Comparison of ENCODE assay signal across 8 cellular contexts in the genomic region with DNA sequence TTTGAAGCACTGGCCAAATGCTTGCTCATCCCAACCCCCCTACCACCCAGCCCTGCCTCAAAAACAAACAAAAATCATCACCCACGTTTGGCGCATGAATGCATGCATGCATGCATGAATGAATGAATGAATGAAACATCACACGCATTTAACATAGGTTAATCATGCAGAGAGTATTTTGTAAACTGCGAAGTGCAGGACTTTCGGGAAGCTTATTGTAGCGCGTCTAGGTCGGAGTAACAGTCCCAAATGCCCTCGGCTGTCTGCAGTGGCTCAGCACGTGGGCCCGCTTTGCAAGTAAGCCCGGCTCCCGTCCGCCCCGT. TPM values are rescaled to one million over a fixed set of nuclear protein-coding genes. Genes with fewer than 3 reads are reported as not detected.
DNase-seq lines count a peak whose midpoint lies in the region; ATAC-seq, FAIRE-seq and TF ChIP-seq lines count a peak whose summit lies in the region.

No MANE protein-coding gene starts in this region.

- H3K27me3 Mint-ChIP-seq in WTC11 (ENCODE audit: low read depth): peaks cover 41% of the 10 kb centered on the region
- H3K27me3 Mint-ChIP-seq in nephron (ENCODE audit: low read depth): peaks cover 7% of the 10 kb centered on the region

- H3K9me3 Mint-ChIP-seq in WTC11 (no peaks in the 10 kb centered on the region), nephron (no peaks in the 10 kb centered on the region)

- no peak; the same call in 1 of the 2 replicates for ATAC-seq in WTC11

- no peak overlapping the region; the same call in 1 of the 2 replicates for H3K4me3 ChIP-seq in BE2C (ENCODE audit: low read depth, low read length)

- peak; percentile 21 for FAIRE-seq in GM12892 (lab: Jason Lieb, UNC)

- no peaks in the 10 kb centered on the region; the same call in 1 of the 2 replicates for H3K9me3 ChIP-seq in BE2C

- H3K4me1 Mint-ChIP-seq in WTC11: peaks cover 24% of the 10 kb centered on the region
- H3K4me1 Mint-ChIP-seq in nephron: peaks cover 47% of the 10 kb centered on the region

- H3K27ac Mint-ChIP-seq in WTC11 (no peak overlapping the region), nephron (peak overlapping the region in 2 of 3 experiments; percentile 76 to 96)

- POLR2A ChIA-PET in HEK293T (lab: Yijun Ruan, JAX) (interaction anchor here (0.8 to 1.7 kb wide), 5 partner anchors 9 to 164 kb away, joined by 3 to 6 read pairs (median 4); partner anchors contain the start of gene ATP2A2), WTC11 (lab: Charles Lee) (no interaction called here)

- H3K4me1 ChIP-seq in BE2C: peaks cover 3% of the 10 kb centered on the region

- no peaks in the 10 kb centered on the region for H3K27me3 ChIP-seq in BE2C

- intact Hi-C loops in cardiac septum (cut with DNase I): no loop called here

- H3K4me3 Mint-ChIP-seq in WTC11: peak overlapping the region; percentile 49
- H3K4me3 Mint-ChIP-seq in nephron: peak overlapping the region; percentile 74 to 98 (median 82)

- TF ChIP-seq CTCF in WTC11 (IDR thresholded peaks at IDR 0.05) (no peak), nephron (IDR thresholded peaks at IDR 0.05; ENCODE audit: unreplicated experiment in 3 of 3) (no peak), BE2C (IDR thresholded peaks at IDR 0.05; ENCODE audit: low read depth, low read length) (no peak)

- CTCF ChIA-PET in HEK293T (lab: Yijun Ruan, JAX) (interaction anchor here (0.6 kb wide), 1 partner anchor 424 kb away, joined by 5 read pairs; no protein-coding TSS in a partner anchor), WTC11 (lab: Charles Lee) (interaction anchor here (0.8 to 1.7 kb wide), 6 partner anchors 21 to 345 kb away, joined by 3 to 14 read pairs (median 4); partner anchors contain the start of genes ARPC3, FAM216A and GPN3)

- DNase-seq in GM12892 (ENCODE audit: insufficient read length): no peak
- DNase-seq in HEK293T (ENCODE audit: extremely low spot score): no peak
- no peak for DNase-seq in WTC11 (ENCODE audit: low spot score)
- DNase-seq in NCI-H128 (lab: John Stamatoyannopoulos, UW; ENCODE audit: unreplicated experiment): no peak
- DNase-seq in BE2C: no peak
- no peak for DNase-seq in cardiac septum (ENCODE audit: low spot score)
- no peak for DNase-seq in DMS53 treated with DMSO at 0.1 percent for 48 hours (lab: John Stamatoyannopoulos, UW; ENCODE audit: unreplicated experiment)

- no peak for TF ChIP-seq POLR2A in GM12892 (IDR thresholded peaks at IDR 0.05; ENCODE audit: low read depth, low read length)

- peaks cover 7% of the 10 kb centered on the region for H3K36me3 ChIP-seq in BE2C

- no peaks in the 10 kb centered on the region for H3K36me3 Mint-ChIP-seq in WTC11
- H3K36me3 Mint-ChIP-seq in nephron (ENCODE audit: low read depth): peaks cover 8% of the 10 kb centered on the region

TF ChIP-seq in HEK293T, 16 proteins besides CTCF, POLR2A, EP300 and RAD21:
- peak; percentile 93 for TF ChIP-seq L3MBTL2 (conservative IDR thresholded peaks at IDR 0.05)
- no peak for TF ChIP-seq FOXK2 (IDR thresholded peaks at IDR 0.05)

TF ChIP-seq in WTC11, 78 proteins besides CTCF, POLR2A, EP300 and RAD21:
- TF ChIP-seq SP1 (CRISPR knock-in tag; conservative IDR thresholded peaks at IDR 0.05) (peak; percentile 37; the same call in 1 of the 2 replicates), CREB1 (CRISPR knock-in tag; IDR thresholded peaks at IDR 0.05) (0 out of 2 replicates have a peak, but pooled peaks have one; percentile 25), USF2 (CRISPR knock-in tag; IDR thresholded peaks at IDR 0.05) (peak; percentile 35; the same call in 1 of the 2 replicates), MAX (CRISPR knock-in tag; IDR thresholded peaks at IDR 0.05) (peak; percentile 85), IRF1 (CRISPR knock-in tag; IDR thresholded peaks at IDR 0.05) (no peak), USF1 (CRISPR knock-in tag; IDR thresholded peaks at IDR 0.05) (peak; percentile 33; the same call in 1 of the 2 replicates), ZNF232 (CRISPR knock-in tag; IDR thresholded peaks at IDR 0.05) (0 out of 2 replicates have a peak, but pooled peaks have one; percentile 41)
- TF ChIP-seq, protein P1, sequence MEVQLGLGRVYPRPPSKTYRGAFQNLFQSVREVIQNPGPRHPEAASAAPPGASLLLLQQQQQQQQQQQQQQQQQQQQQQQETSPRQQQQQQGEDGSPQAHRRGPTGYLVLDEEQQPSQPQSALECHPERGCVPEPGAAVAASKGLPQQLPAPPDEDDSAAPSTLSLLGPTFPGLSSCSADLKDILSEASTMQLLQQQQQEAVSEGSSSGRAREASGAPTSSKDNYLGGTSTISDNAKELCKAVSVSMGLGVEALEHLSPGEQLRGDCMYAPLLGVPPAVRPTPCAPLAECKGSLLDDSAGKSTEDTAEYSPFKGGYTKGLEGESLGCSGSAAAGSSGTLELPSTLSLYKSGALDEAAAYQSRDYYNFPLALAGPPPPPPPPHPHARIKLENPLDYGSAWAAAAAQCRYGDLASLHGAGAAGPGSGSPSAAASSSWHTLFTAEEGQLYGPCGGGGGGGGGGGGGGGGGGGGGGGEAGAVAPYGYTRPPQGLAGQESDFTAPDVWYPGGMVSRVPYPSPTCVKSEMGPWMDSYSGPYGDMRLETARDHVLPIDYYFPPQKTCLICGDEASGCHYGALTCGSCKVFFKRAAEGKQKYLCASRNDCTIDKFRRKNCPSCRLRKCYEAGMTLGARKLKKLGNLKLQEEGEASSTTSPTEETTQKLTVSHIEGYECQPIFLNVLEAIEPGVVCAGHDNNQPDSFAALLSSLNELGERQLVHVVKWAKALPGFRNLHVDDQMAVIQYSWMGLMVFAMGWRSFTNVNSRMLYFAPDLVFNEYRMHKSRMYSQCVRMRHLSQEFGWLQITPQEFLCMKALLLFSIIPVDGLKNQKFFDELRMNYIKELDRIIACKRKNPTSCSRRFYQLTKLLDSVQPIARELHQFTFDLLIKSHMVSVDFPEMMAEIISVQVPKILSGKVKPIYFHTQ (CRISPR knock-in tag; IDR thresholded peaks at IDR 0.05): no peak

RNA-seq across cellular contexts. Expression of gene IFT81, which starts 0.3 kb away (rescaled TPM):
- polyA plus RNA-seq in GM12892 (2012; ENCODE audit: missing spikeins): 10.2 TPM
- total RNA-seq in WTC11 (2021) (9.3 to 10.5 TPM (median 10.4 TPM) in 3 replicates), cardiac septum (6.4 TPM)
- 4.0 TPM for polyA plus RNA-seq in BE2C (2012; ENCODE audit: insufficient read depth, insufficient read length, low read depth)
